ENCODE assay signal across 8 cellular contexts in genomic region chr19:11505504-11506100, GRCh38. TPM values are rescaled to one million over a fixed set of nuclear protein-coding genes. Genes with fewer than 3 reads are reported as not detected.
A peak's percentile ranks its signal among the peaks of the same experiment; 100 is the strongest.
DNase-seq lines count a peak whose midpoint lies in the region; ATAC-seq lines count a peak whose summit lies in the region.

Gene ZNF653, minus strand, starts transcription at chr19:11505839. Its CDS starts 53 bp downstream, at chr19:11505786.

- H3K27ac Mint-ChIP-seq in effector memory CD8-positive, alpha-beta T cell = peak within 1 kb of the TSS; percentile 91 to 98

- no peaks in the 10 kb centered on the region for H3K27me3 Mint-ChIP-seq in effector memory CD8-positive, alpha-beta T cell

- DNase-seq in COLO829 (ENCODE audit: low spot score) (peak; percentile 100), HT1080 (ENCODE audit: low read depth) (peak; percentile 80), NOMO-1 (lab: John Stamatoyannopoulos, UW; ENCODE audit: unreplicated experiment in 2 of 2) (peak; percentile 84 to 87), mesenteric fat pad (ENCODE audit: low spot score) (peak; percentile 99)
- DNase-seq in activated CD8-positive, alpha-beta memory T cell treated with anti-CD3 and anti-CD28 coated beads for 4 hours (ENCODE audit: low read depth in 2 of 2) = peak; percentile 93
- DNase-seq in effector memory CD8-positive, alpha-beta T cell = peak; percentile 94 to 97 (median 96)
- DNase-seq in stimulated activated CD8-positive, alpha-beta memory T cell treated with anti-CD3 and anti-CD28 coated beads, Interleukin-15, amount 100 ng/mL, for 1 hour (ENCODE audit: low read depth) = peak; percentile 90

- H3K9me3 Mint-ChIP-seq in effector memory CD8-positive, alpha-beta T cell = no peaks in the 10 kb centered on the region

- peaks cover 41% of the 10 kb centered on the region for H3K36me3 Mint-ChIP-seq in effector memory CD8-positive, alpha-beta T cell (ENCODE audit: insufficient read depth)

- ATAC-seq in GM21360 (IDR thresholded peaks at IDR 0.05; ENCODE audit: unreplicated experiment) = peak; percentile 44
- peak; percentile 69 for ATAC-seq in effector memory CD8-positive, alpha-beta T cell (replicated peaks)

- peak within 1 kb of the TSS; percentile 90 to 93 for H3K4me3 Mint-ChIP-seq in effector memory CD8-positive, alpha-beta T cell

- H3K4me1 Mint-ChIP-seq in effector memory CD8-positive, alpha-beta T cell (ENCODE audit: low read depth in 2 of 2) = peaks cover 19 to 24% of the 10 kb centered on the region in 2 donors

RNA-seq across cellular contexts. Expression of gene ZNF653, which starts in this region (rescaled TPM):
- 5.2 and 11.6 TPM in 2 replicates for total RNA-seq in HT1080 (2014; rRNA removed; shearing (Covaris generic))
- 5.3 and 7.8 TPM in 2 replicates for polyA plus RNA-seq in HT1080 (2015; cell fraction: cytosol; rRNA removed)
- 10.6 and 13.7 TPM in 2 replicates for polyA plus RNA-seq in HT1080 (2015; cell fraction: nucleus; rRNA removed)
- 8.6 TPM for total RNA-seq in mesenteric fat pad

Comparison
In these comparisons a context has a peak if more than half of its experiments do, and no peak if none do; other contexts are left out.
1. Peak in every context shown above with its lines: DNase-seq and ATAC-seq.